8 cellular contexts compared by ENCODE assay signal in the genomic region with DNA sequence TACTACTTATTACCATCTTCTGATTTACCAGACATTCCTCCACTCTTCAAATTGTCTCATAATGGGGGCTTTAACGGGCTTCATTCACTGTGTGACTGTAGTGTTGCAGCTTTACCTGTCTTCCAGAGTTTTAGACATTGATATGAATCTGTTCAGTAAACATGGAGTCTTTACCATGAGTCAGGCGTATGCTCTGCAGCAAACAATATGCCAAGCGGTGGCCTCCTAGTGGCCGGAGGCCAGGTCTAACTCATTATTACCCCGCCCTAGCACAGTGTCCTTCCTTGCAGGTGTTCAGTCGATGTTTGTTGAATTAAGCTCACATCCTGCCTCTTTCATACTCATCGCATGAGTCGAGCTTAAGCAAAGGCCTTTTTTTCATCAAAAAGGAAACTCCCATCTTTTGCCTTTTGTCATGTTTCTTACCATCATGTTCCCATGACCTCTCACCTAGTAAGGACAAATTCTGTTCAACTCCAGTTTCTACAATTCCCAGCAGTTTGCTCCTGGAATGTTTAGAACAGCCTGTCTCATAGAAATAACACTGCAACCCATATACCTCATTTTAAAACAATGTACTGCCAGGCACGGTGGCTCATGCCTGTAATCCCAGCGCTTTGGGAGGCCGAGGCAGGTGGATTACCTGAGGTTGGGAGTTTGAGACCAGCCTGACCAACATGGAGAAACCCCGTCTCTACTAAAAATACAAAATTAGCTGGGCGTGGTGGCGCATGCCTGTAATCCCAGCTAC. TPM values are rescaled to one million over a fixed set of nuclear protein-coding genes. Genes with fewer than 3 reads are reported as not detected.
DNase-seq lines count a peak whose midpoint lies in the region; ATAC-seq and TF ChIP-seq lines count a peak whose summit lies in the region.

No MANE protein-coding gene starts in this region.

- POLR2A ChIA-PET in OCI-LY7 (lab: Charles Lee) = interaction anchor here (0.6 to 1.1 kb wide), 5 partner anchors 22 to 160 kb away, joined by 3 to 4 read pairs (median 3); no protein-coding TSS in a partner anchor

- H3K4me3 ChIP-seq in AG10803 (ENCODE audit: low read length) (no peak overlapping the region), OCI-LY7 (ENCODE audit: low read depth, low read length, poor library complexity, severe bottlenecking) (no peak overlapping the region), cardiac muscle cell (no peak overlapping the region), smooth muscle cell (no peak overlapping the region)

- DNase-seq in AG10803 (ENCODE audit: low read depth) (peak; percentile 92), OCI-LY7 (ENCODE audit: low spot score) (peak; percentile 95), cardiac muscle cell (ENCODE audit: low read depth in 1 of 2, low spot score in 1 of 2) (peak in 1 of 2 donors; percentile 76), smooth muscle cell (lab: John Stamatoyannopoulos, UW; ENCODE audit: unreplicated experiment) (no peak)
- peak; percentile 39 for DNase-seq in activated T-helper 9 cell treated with anti-CD3 and anti-CD28 coated beads, Interleukin-2, amount 50 U/mL, for 16 hours (ENCODE audit: low read depth)

- WGBS in smooth muscle cell (ENCODE audit: low lambda C conversion rate) = 80% methylated on average over 14 of the region's 14 CpGs

- no peaks in the 10 kb centered on the region for H3K9me3 ChIP-seq in OCI-LY7 (ENCODE audit: low read length)
- no peaks in the 10 kb centered on the region for H3K9me3 ChIP-seq in cardiac muscle cell (ENCODE audit: low read depth)
- no peaks in the 10 kb centered on the region for H3K9me3 ChIP-seq in smooth muscle cell (replicated peaks; ENCODE audit: low read depth)

- H3K27ac ChIP-seq in OCI-LY7 (ENCODE audit: low read depth, low read length, poor library complexity, severe bottlenecking) (peak overlapping the region; percentile 58), cardiac muscle cell (no peak overlapping the region), smooth muscle cell (ENCODE audit: low read depth) (peak overlapping the region; percentile 83)

- peaks cover 25% of the 10 kb centered on the region for H3F3A ChIP-seq in smooth muscle cell (ENCODE audit: low read depth)

- H3K4me2 ChIP-seq in OCI-LY7 (ENCODE audit: low read length) = peak overlapping the region; percentile 47
- no peak overlapping the region for H3K4me2 ChIP-seq in smooth muscle cell

- peak overlapping the region; percentile 88; the same call in 1 of the 2 replicates for H2AFZ ChIP-seq in OCI-LY7 (ENCODE audit: low read length)
- H2AFZ ChIP-seq in smooth muscle cell (ENCODE audit: low read depth) = no peak overlapping the region

- ATAC-seq in GM21529 (IDR thresholded peaks at IDR 0.05; ENCODE audit: unreplicated experiment) = peak; percentile 57
- no peak for ATAC-seq in GM21390 (IDR thresholded peaks at IDR 0.05; ENCODE audit: unreplicated experiment)
- ATAC-seq in HG03432 (IDR thresholded peaks at IDR 0.05; ENCODE audit: unreplicated experiment) = no peak

- H3K4me1 ChIP-seq in OCI-LY7 (ENCODE audit: insufficient read depth, low read length, poor library complexity, severe bottlenecking) (peaks cover 26% of the 10 kb centered on the region), cardiac muscle cell (ENCODE audit: low read depth) (no peaks in the 10 kb centered on the region), smooth muscle cell (ENCODE audit: low read depth) (peaks cover 5% of the 10 kb centered on the region)

- TF ChIP-seq CTCF in AG10803 (conservative IDR thresholded peaks at IDR 0.05; ENCODE audit: low read length) = peak; percentile 31
- TF ChIP-seq CTCF in OCI-LY7 (conservative IDR thresholded peaks at IDR 0.05; ENCODE audit: low read length) = peak; percentile 92
- TF ChIP-seq CTCF in cardiac muscle cell (IDR thresholded peaks at IDR 0.05; ENCODE audit: low read depth, low read length) = peak; percentile 37
- peak; percentile 38 for TF ChIP-seq CTCF in smooth muscle cell (IDR thresholded peaks at IDR 0.05; ENCODE audit: borderline replicate concordance, insufficient read depth, poor library complexity, severe bottlenecking)

- no peaks in the 10 kb centered on the region for H3K27me3 ChIP-seq in cardiac muscle cell
- H3K27me3 ChIP-seq in smooth muscle cell (ENCODE audit: low read depth) = no peaks in the 10 kb centered on the region

- no peaks in the 10 kb centered on the region; the same call in 1 of the 2 replicates for H3K79me2 ChIP-seq in OCI-LY7 (ENCODE audit: insufficient read depth, low read depth, low read length)
- no peaks in the 10 kb centered on the region for H3K79me2 ChIP-seq in smooth muscle cell (ENCODE audit: low read depth)

- H4K20me1 ChIP-seq in OCI-LY7 (ENCODE audit: insufficient read depth, low read length) = no peaks in the 10 kb centered on the region
- H4K20me1 ChIP-seq in smooth muscle cell (ENCODE audit: low read depth) = no peaks in the 10 kb centered on the region

- H3K36me3 ChIP-seq in OCI-LY7 (ENCODE audit: insufficient read depth, low read length) (no peaks in the 10 kb centered on the region), cardiac muscle cell (no peaks in the 10 kb centered on the region), smooth muscle cell (ENCODE audit: low read depth) (no peaks in the 10 kb centered on the region)

- intact Hi-C loops in OCI-LY7 (cut with micrococcal nuclease; ENCODE audit: unreplicated experiment) = no loop called here

- no peaks in the 10 kb centered on the region for H3K9me2 ChIP-seq in OCI-LY7 (ENCODE audit: insufficient read depth, low read length)

- no peak overlapping the region for H3K9ac ChIP-seq in smooth muscle cell (ENCODE audit: low read depth)

- no TSS peak for BruUV-seq in OCI-LY7 (replicated peaks; lab: Mats Ljungman, UMichigan)

- CTCF ChIA-PET in OCI-LY7 (lab: Charles Lee; ENCODE audit: unreplicated experiment) = no interaction called here

RNA-seq across cellular contexts. Expression of gene TUBD1, which starts 39.4 kb away (rescaled TPM):
- 8.6 and 11.5 TPM in 2 replicates for total RNA-seq in OCI-LY7 (2014; rRNA removed; shearing (Covaris generic))
- total RNA-seq in OCI-LY7 (2022) = 13.0 and 13.2 TPM in 2 replicates
- 9.0 and 10.9 TPM in 2 replicates for total RNA-seq in cardiac muscle cell
- polyA plus RNA-seq in cardiac muscle cell = 17.5 and 21.1 TPM in 2 replicates
- total RNA-seq in smooth muscle cell = 11.0 and 21.8 TPM in 2 replicates
- polyA plus RNA-seq in smooth muscle cell = 10.2 and 10.3 TPM in 2 replicates

RNA-seq across cellular contexts. Expression of gene RPS6KB1, which starts 39.6 kb away (rescaled TPM):
- 31.1 and 43.7 TPM in 2 replicates for total RNA-seq in OCI-LY7 (2014; rRNA removed; shearing (Covaris generic))
- total RNA-seq in OCI-LY7 (2022) (47.1 and 53.6 TPM in 2 replicates), cardiac muscle cell (30.9 and 103 TPM in 2 replicates), smooth muscle cell (20.1 and 20.8 TPM in 2 replicates)
- polyA plus RNA-seq in cardiac muscle cell (13.6 and 19.2 TPM in 2 replicates), smooth muscle cell (19.0 and 22.3 TPM in 2 replicates)

Comparison
In these comparisons a context has a peak if more than half of its experiments do, and no peak if none do; other contexts are left out.
1. CTCF ChIP-seq: peak in every context shown above with its lines; median percentile 92 in OCI-LY7; 38 in smooth muscle cell; 37 in cardiac muscle cell; 31 in AG10803.